In genomic region chr4:112167790-112168189, GRCh38 we compare ENCODE assay signal across 12 cellular contexts. TPM values are rescaled to one million over a fixed set of nuclear protein-coding genes. Genes with fewer than 3 reads are reported as not detected.
A peak's percentile ranks its signal among the peaks of the same experiment; 100 is the strongest.
DNase-seq lines count a peak whose midpoint lies in the region; ATAC-seq, FAIRE-seq and TF ChIP-seq lines count a peak whose summit lies in the region.
"Had no signal": no experiment of that assay in that cellular context is flagged by ENCODE, and none has a peak within 500 bp of the region (broad histone marks: within the 10 kb centered on the region; RNA-seq: fewer than 3 reads in every experiment).

No MANE protein-coding gene starts in this region.

- TF ChIP-seq CTCF in OCI-LY7 (conservative IDR thresholded peaks at IDR 0.05; ENCODE audit: low read length) (no peak), K562 (IDR thresholded peaks at IDR 0.05 in 2 of 3, conservative IDR thresholded peaks at IDR 0.05 in 1 of 3; ENCODE audit: insufficient read depth in 2 of 3, low read depth in 1 of 3, low read length in 3 of 3) (no peak)

- TF ChIP-seq EP300 in K562 (IDR thresholded peaks at IDR 0.05; ENCODE audit: low read length): no peak

- H3K9me3 ChIP-seq in OCI-LY7 (ENCODE audit: low read length): no peaks in the 10 kb centered on the region
- peaks cover 3% of the 10 kb centered on the region; the same call in 1 of the 2 replicates for H3K9me3 ChIP-seq in K562 (replicated peaks; ENCODE audit: control insufficient read depth, insufficient read depth, low read depth, low read length)

- H3K27me3 ChIP-seq in K562 (ENCODE audit: control insufficient read depth in 2 of 2, insufficient read depth in 2 of 2, low read length in 2 of 2): no peaks in the 10 kb centered on the region

- H3K9me1 ChIP-seq in K562 (ENCODE audit: control insufficient read depth, insufficient read depth, low read length): no peaks in the 10 kb centered on the region

- in situ Hi-C loops in K562 (cut with MboI): no loop called here

- TF ChIP-seq RAD21 in K562 (CRISPR knock-in tag; conservative IDR thresholded peaks at IDR 0.05 in 1 of 2, IDR thresholded peaks at IDR 0.05 in 1 of 2): no peak

- no peaks in the 10 kb centered on the region for H3K9me2 ChIP-seq in OCI-LY7 (ENCODE audit: insufficient read depth, low read length)

- no peaks in the 10 kb centered on the region for H3K27me3 Mint-ChIP-seq in stimulated activated naive CD8-positive, alpha-beta T cell treated with anti-CD3 and anti-CD28 coated beads, Interleukin-15, amount 100 ng/mL, for 72 hours
- no peaks in the 10 kb centered on the region for H3K27me3 Mint-ChIP-seq in activated T-helper 1 cell treated with anti-CD3 and anti-CD28 coated beads, Interleukin-12 subunit alpha, Interleukin-12 subunit beta, Interleukin-2, Interleukin-4 antibody, amounts not matched to agents 30 ng/mL and 10 ng/mL and 1 ng/mL, durations not matched to agents 14 hours and 24 hours and 36 hours (ENCODE audit: insufficient read depth)

- H3K36me3 Mint-ChIP-seq in activated T-helper 1 cell treated with anti-CD3 and anti-CD28 coated beads, Interleukin-12 subunit alpha, Interleukin-12 subunit beta, Interleukin-2, Interleukin-4 antibody, amounts not matched to agents 30 ng/mL and 10 ng/mL and 1 ng/mL, durations not matched to agents 14 hours and 24 hours and 36 hours (ENCODE audit: low read depth): peaks cover 13% of the 10 kb centered on the region

- H4K20me1 ChIP-seq in OCI-LY7 (ENCODE audit: insufficient read depth, low read length) (no peaks in the 10 kb centered on the region; the same call in 1 of the 2 replicates), K562 (replicated peaks; ENCODE audit: control insufficient read depth, insufficient read depth, low read length) (no peaks in the 10 kb centered on the region)

- intact Hi-C loops in OCI-LY7 (cut with micrococcal nuclease; ENCODE audit: unreplicated experiment): loop anchor here (2.0 kb wide), 1 partner anchor 15 kb away; no protein-coding TSS in a partner anchor
- intact Hi-C loops in K562 (cut with micrococcal nuclease): no loop called here
- intact Hi-C loops in activated T-helper 1 cell treated with anti-CD3 and anti-CD28 coated beads, Interleukin-12 subunit alpha, Interleukin-12 subunit beta, Interleukin-2, Interleukin-4 antibody, amounts not matched to agents 30 ng/mL and 10 ng/mL and 1 ng/mL, durations not matched to agents 14 hours and 24 hours and 36 hours (cut with micrococcal nuclease): no loop called here

- H3K4me3 ChIP-seq in OCI-LY7 (ENCODE audit: low read depth, low read length, poor library complexity, severe bottlenecking) (no peak overlapping the region), K562 (no peak overlapping the region)

- no peak overlapping the region for H3K9ac ChIP-seq in K562 (ENCODE audit: insufficient read depth in 1 of 2, low read depth in 2 of 2, low read length in 2 of 2)

- H3K4me3 Mint-ChIP-seq in stimulated activated naive CD8-positive, alpha-beta T cell treated with anti-CD3 and anti-CD28 coated beads, Interleukin-15, amount 100 ng/mL, for 72 hours: no peak overlapping the region
- H3K4me3 Mint-ChIP-seq in activated T-helper 1 cell treated with anti-CD3 and anti-CD28 coated beads, Interleukin-12 subunit alpha, Interleukin-12 subunit beta, Interleukin-2, Interleukin-4 antibody, amounts not matched to agents 30 ng/mL and 10 ng/mL and 1 ng/mL, durations not matched to agents 14 hours and 24 hours and 36 hours: no peak overlapping the region
- H3K4me3 Mint-ChIP-seq: CD14-positive monocyte had no signal

- H3K27ac Mint-ChIP-seq in stimulated activated naive CD8-positive, alpha-beta T cell treated with anti-CD3 and anti-CD28 coated beads, Interleukin-15, amount 100 ng/mL, for 72 hours: no peak overlapping the region
- H3K27ac Mint-ChIP-seq in activated T-helper 1 cell treated with anti-CD3 and anti-CD28 coated beads, Interleukin-12 subunit alpha, Interleukin-12 subunit beta, Interleukin-2, Interleukin-4 antibody, amounts not matched to agents 30 ng/mL and 10 ng/mL and 1 ng/mL, durations not matched to agents 14 hours and 24 hours and 36 hours: no peak overlapping the region

- peak; percentile 77 for ATAC-seq in stimulated activated naive CD8-positive, alpha-beta T cell treated with anti-CD3 and anti-CD28 coated beads, Interleukin-15, amount 100 ng/mL, for 72 hours
- no peak for ATAC-seq in stimulated activated naive CD8-positive, alpha-beta T cell treated with anti-CD3 and anti-CD28 coated beads, Interleukin-15, Interleukin-2, amounts not matched to agents 100 U/mL and 50 U/mL, for 24 hours
- ATAC-seq in K562: peak; percentile 32; the same call in 1 of the 3 replicates
- no peak for ATAC-seq in GM18498 (IDR thresholded peaks at IDR 0.05; ENCODE audit: unreplicated experiment)
- no peak for ATAC-seq in HG02571 (IDR thresholded peaks at IDR 0.05; ENCODE audit: unreplicated experiment)
- ATAC-seq: HepG2, sciatic nerve had no signal

- H3K4me2 ChIP-seq in OCI-LY7 (ENCODE audit: low read length) (peak overlapping the region; percentile 38), K562 (ENCODE audit: insufficient read depth, low read length) (no peak overlapping the region)

- no peaks in the 10 kb centered on the region for H3K9me3 Mint-ChIP-seq in stimulated activated naive CD8-positive, alpha-beta T cell treated with anti-CD3 and anti-CD28 coated beads, Interleukin-15, amount 100 ng/mL, for 72 hours
- peaks cover 7% of the 10 kb centered on the region for H3K9me3 Mint-ChIP-seq in activated T-helper 1 cell treated with anti-CD3 and anti-CD28 coated beads, Interleukin-12 subunit alpha, Interleukin-12 subunit beta, Interleukin-2, Interleukin-4 antibody, amounts not matched to agents 30 ng/mL and 10 ng/mL and 1 ng/mL, durations not matched to agents 14 hours and 24 hours and 36 hours

- POLR2A ChIA-PET in OCI-LY7 (lab: Charles Lee) (interaction anchor here (0.6 to 1.7 kb wide), 11 partner anchors 9 to 67 kb away, joined by 3 to 12 read pairs (median 3); no protein-coding TSS in a partner anchor), K562 (lab: Yijun Ruan, JAX) (interaction anchor here (1.3 kb wide), 1 partner anchor 19 kb away, joined by 8 read pairs; no protein-coding TSS in a partner anchor)

- DNase-seq in stimulated activated naive CD8-positive, alpha-beta T cell treated with anti-CD3 and anti-CD28 coated beads, Interleukin-15, amount 100 ng/mL, for 72 hours: no peak
- no peak for DNase-seq in stimulated activated naive CD8-positive, alpha-beta T cell treated with anti-CD3 and anti-CD28 coated beads, Interleukin-15, Interleukin-2, amounts not matched to agents 100 U/mL and 50 U/mL, for 24 hours
- DNase-seq in OCI-LY7 (ENCODE audit: low spot score) (peak; percentile 53), K562 (ENCODE audit: extremely low read depth in 1 of 4, low spot score in 3 of 4) (no peak)
- no peak for DNase-seq in activated T-helper 1 cell treated with anti-CD3 and anti-CD28 coated beads, Interleukin-12 subunit alpha, Interleukin-12 subunit beta, Interleukin-2, Interleukin-4 antibody, amounts not matched to agents 30 ng/mL and 10 ng/mL and 1 ng/mL, durations not matched to agents 14 hours and 24 hours and 36 hours (ENCODE audit: low spot score)
- DNase-seq: NCI-H1417 treated with DMSO at 0.1 percent for 48 hours, NCI-H524 had no signal

- H3K4me1 ChIP-seq in OCI-LY7 (ENCODE audit: insufficient read depth, low read length, poor library complexity, severe bottlenecking) (peaks cover 54% of the 10 kb centered on the region), K562 (replicated peaks in 1 of 2; ENCODE audit: control insufficient read depth in 2 of 2, insufficient read depth in 2 of 2, low read length in 2 of 2) (peaks cover 5 to 22% of the 10 kb centered on the region in 2 experiments; a peak in 4 of 5 replicates)

- CTCF ChIA-PET in OCI-LY7 (lab: Charles Lee; ENCODE audit: unreplicated experiment) (interaction anchor here (0.9 kb wide), 1 partner anchor 20 kb away, joined by 3 read pairs; no protein-coding TSS in a partner anchor), K562 (lab: Yijun Ruan, JAX; ENCODE audit: low intra/inter-chr PET ratio) (no interaction called here)

- peaks cover 53% of the 10 kb centered on the region for H3K4me1 Mint-ChIP-seq in stimulated activated naive CD8-positive, alpha-beta T cell treated with anti-CD3 and anti-CD28 coated beads, Interleukin-15, amount 100 ng/mL, for 72 hours
- peaks cover 23% of the 10 kb centered on the region for H3K4me1 Mint-ChIP-seq in activated T-helper 1 cell treated with anti-CD3 and anti-CD28 coated beads, Interleukin-12 subunit alpha, Interleukin-12 subunit beta, Interleukin-2, Interleukin-4 antibody, amounts not matched to agents 30 ng/mL and 10 ng/mL and 1 ng/mL, durations not matched to agents 14 hours and 24 hours and 36 hours (ENCODE audit: low read depth)

- BruUV-seq in OCI-LY7 (replicated peaks; lab: Mats Ljungman, UMichigan) (no TSS peak), K562 (replicated peaks; lab: Mats Ljungman, UMichigan) (no TSS peak)

- H3K79me2 ChIP-seq in OCI-LY7 (ENCODE audit: insufficient read depth, low read depth, low read length) (peaks cover 23% of the 10 kb centered on the region; the same call in 1 of the 2 replicates), K562 (ENCODE audit: control insufficient read depth, insufficient read depth, low read length) (peaks cover 24% of the 10 kb centered on the region; the same call in 2 of the 3 replicates)

- peak overlapping the region; percentile 12 for H3K27ac ChIP-seq in OCI-LY7 (ENCODE audit: low read depth, low read length, poor library complexity, severe bottlenecking)
- no peak overlapping the region for H3K27ac ChIP-seq in K562 (ENCODE audit: extremely low read depth, low read depth, low read length)

- H3K36me3 ChIP-seq in OCI-LY7 (ENCODE audit: insufficient read depth, low read length): no peaks in the 10 kb centered on the region
- H3K36me3 ChIP-seq in K562 (ENCODE audit: control insufficient read depth, insufficient read depth, low read length): peaks cover 4% of the 10 kb centered on the region; the same call in 1 of the 3 replicates

- FAIRE-seq in K562 (lab: Jason Lieb, UNC): no peak
- FAIRE-seq: HepG2 had no signal

- TF ChIP-seq POLR2A in K562 (conservative IDR thresholded peaks at IDR 0.05): no peak

- H2AFZ ChIP-seq in OCI-LY7 (ENCODE audit: low read length) (no peak overlapping the region), K562 (ENCODE audit: low read depth, low read length) (no peak overlapping the region)

RNA-seq across cellular contexts. Expression of gene FAM241A, which starts 22.5 kb away (rescaled TPM):
- 2.1 and 2.5 TPM in 2 replicates for total RNA-seq in OCI-LY7 (2014; rRNA removed; shearing (Covaris generic))
- total RNA-seq in OCI-LY7 (2022) (9.5 and 10.5 TPM in 2 replicates), K562 (2014; rRNA removed) (5.1 and 5.3 TPM in 2 replicates), K562 (2014; rRNA removed; fragmentation: Illumina TruSeq; extraction: Trizol) (5.8 and 7.4 TPM in 2 replicates), K562 (2015; rRNA removed; fragmentation: Illumina TruSeq; extraction: Trizol) (4.0 and 4.4 TPM in 2 replicates), K562 (2021) (5.0 and 5.4 TPM in 2 replicates)
- total RNA-seq in K562 (2011; cell fraction: chromatin; rRNA removed; ENCODE audit: low replicate concordance): 1.9 and 6.6 TPM in 2 replicates
- 1.0 and 1.7 TPM in 2 replicates for total RNA-seq in K562 (2011; cell fraction: nucleolus; rRNA removed)
- 4.6 and 8.2 TPM in 2 replicates for total RNA-seq in K562 (2011; cell fraction: nucleoplasm; rRNA removed)
- polyA plus RNA-seq in K562 (2011; rRNA removed) (3.2 and 3.7 TPM in 2 replicates), K562 (2014; fragmentation: Illumina TruSeq; extraction: Trizol) (7.4 and 8.5 TPM in 2 replicates), K562 (2014; fragmentation: Nextera tagmentation; extraction: Ambion mirVana) (1 to 10 TPM; 2.3 TPM), K562 (2014; rRNA removed) (7.0 and 7.1 TPM in 2 replicates)
- polyA plus RNA-seq in K562 (2011; cell fraction: cytosol; rRNA removed): 0.55 and 2.2 TPM in 2 replicates
- polyA plus RNA-seq in K562 (2011; cell fraction: nucleus; rRNA removed): 1.2 and 2.1 TPM in 2 replicates
- 4.1 and 5.4 TPM in 2 replicates for polyA plus RNA-seq in K562 (2012)
- polyA minus RNA-seq in K562 (2011; rRNA and poly(A)+ RNA removed): 2.0 and 3.0 TPM in 2 replicates
- 0.64 and 0.67 TPM in 2 replicates for polyA minus RNA-seq in K562 (2011; cell fraction: cytosol; rRNA and poly(A)+ RNA removed)
- 1.3 and 2.2 TPM in 2 replicates for polyA minus RNA-seq in K562 (2011; cell fraction: nucleus; rRNA and poly(A)+ RNA removed)
- 6.7 and 7.1 TPM in 2 replicates for total RNA-seq in activated T-helper 1 cell treated with anti-CD3 and anti-CD28 coated beads, Interleukin-12 subunit alpha, Interleukin-12 subunit beta, Interleukin-2, Interleukin-4 antibody, amounts not matched to agents 30 ng/mL and 10 ng/mL and 1 ng/mL, durations not matched to agents 14 hours and 24 hours and 36 hours

Comparison
In these comparisons a context has a peak if more than half of its experiments do, and no peak if none do; other contexts are left out.
1. ATAC-seq: peak in stimulated activated naive CD8-positive, alpha-beta T cell treated with anti-CD3 and anti-CD28 coated beads, Interleukin-15, amount 100 ng/mL, for 72 hours (single experiment) and K562 (single experiment); none in stimulated activated naive CD8-positive, alpha-beta T cell treated with anti-CD3 and anti-CD28 coated beads, Interleukin-15, Interleukin-2, amounts not matched to agents 100 U/mL and 50 U/mL, for 24 hours (single experiment), GM18498 (single experiment) and HG02571 (single experiment).